Comparison of ENCODE assay signal across 19 cellular contexts in genomic region chr17:60155427-60155814, GRCh38. TPM values are rescaled to one million over a fixed set of nuclear protein-coding genes. Genes with fewer than 3 reads are reported as not detected.
DNase-seq lines count a peak whose midpoint lies in the region; ATAC-seq, FAIRE-seq and TF ChIP-seq lines count a peak whose summit lies in the region.
"Had no signal": no experiment of that assay in that cellular context is flagged by ENCODE, and none has a peak within 500 bp of the region (broad histone marks: within the 10 kb centered on the region; RNA-seq: fewer than 3 reads in every experiment).

No MANE protein-coding gene starts in this region.

- H3K9me3 ChIP-seq in K562 (replicated peaks; ENCODE audit: control insufficient read depth, insufficient read depth, low read depth, low read length) (no peaks in the 10 kb centered on the region), lower lobe of right lung (no peaks in the 10 kb centered on the region)
- H3K9me3 ChIP-seq: Caco-2, Peyer's patch had no signal

- H3K36me3 Mint-ChIP-seq in type B pancreatic cell: no peaks in the 10 kb centered on the region

- no peaks in the 10 kb centered on the region for H3K4me1 Mint-ChIP-seq in type B pancreatic cell (ENCODE audit: unreplicated experiment)

- TF ChIP-seq CTCF in K562 (IDR thresholded peaks at IDR 0.05 in 2 of 3, conservative IDR thresholded peaks at IDR 0.05 in 1 of 3; ENCODE audit: insufficient read depth in 2 of 3, low read depth in 1 of 3, low read length in 3 of 3): no peak
- no peak for TF ChIP-seq CTCF in lower lobe of right lung (IDR thresholded peaks at IDR 0.05)
- TF ChIP-seq CTCF in type B pancreatic cell (conservative IDR thresholded peaks at IDR 0.05): no peak

- H3K27me3 Mint-ChIP-seq in type B pancreatic cell: peaks cover 78% of the 10 kb centered on the region

- no peak overlapping the region for H2AFZ ChIP-seq in K562 (ENCODE audit: low read depth, low read length)

- TF ChIP-seq RAD21 in K562 (CRISPR knock-in tag; conservative IDR thresholded peaks at IDR 0.05 in 1 of 2, IDR thresholded peaks at IDR 0.05 in 1 of 2): no peak

- H3K4me2 ChIP-seq in K562 (ENCODE audit: insufficient read depth, low read length): no peak overlapping the region

- no peak overlapping the region for H3K27ac ChIP-seq in K562 (ENCODE audit: extremely low read depth, low read depth, low read length)
- no peak overlapping the region for H3K27ac ChIP-seq in lower lobe of right lung
- H3K27ac ChIP-seq: Peyer's patch had no signal

- H3K4me3 Mint-ChIP-seq in type B pancreatic cell: no peak overlapping the region
- H3K4me3 Mint-ChIP-seq: CD4-positive, CD25-positive, alpha-beta regulatory T cell had no signal

- H3K9me1 ChIP-seq in K562 (ENCODE audit: control insufficient read depth, insufficient read depth, low read length): no peaks in the 10 kb centered on the region

- no peaks in the 10 kb centered on the region; the same call in 1 of the 2 replicates for H4K20me1 ChIP-seq in K562 (replicated peaks; ENCODE audit: control insufficient read depth, insufficient read depth, low read length)

- H3K36me3 ChIP-seq in K562 (ENCODE audit: control insufficient read depth, insufficient read depth, low read length) (no peaks in the 10 kb centered on the region), lower lobe of right lung (no peaks in the 10 kb centered on the region)
- H3K36me3 ChIP-seq: Peyer's patch had no signal

- H3K4me3 ChIP-seq in K562 (no peak overlapping the region), lower lobe of right lung (no peak overlapping the region)
- H3K4me3 ChIP-seq: Peyer's patch had no signal

- BruUV-seq in K562 (replicated peaks; lab: Mats Ljungman, UMichigan): no TSS peak

- intact Hi-C loops in K562 (cut with micrococcal nuclease) (no loop called here), lower lobe of right lung (cut with DNase I) (no loop called here)

- POLR2A ChIA-PET in K562 (lab: Yijun Ruan, JAX): interaction anchor here (0.7 kb wide), 1 partner anchor 78 kb away, joined by 3 read pairs; no protein-coding TSS in a partner anchor

- 13% methylated on average over 3 of the region's 3 CpGs for WGBS in K562 (ENCODE audit: insufficient coverage, low coverage, missing lambda C conversion rate)

- TF ChIP-seq POLR2A in K562 (conservative IDR thresholded peaks at IDR 0.05): no peak

- CTCF ChIA-PET in K562 (lab: Yijun Ruan, JAX; ENCODE audit: low intra/inter-chr PET ratio): no interaction called here

- peaks cover 25 to 85% of the 10 kb centered on the region in 2 experiments; a peak in 4 of 5 replicates for H3K27me3 ChIP-seq in K562 (ENCODE audit: control insufficient read depth in 2 of 2, insufficient read depth in 2 of 2, low read length in 2 of 2)
- peaks cover 28% of the 10 kb centered on the region for H3K27me3 ChIP-seq in lower lobe of right lung (ENCODE audit: low read depth)

- peak overlapping the region; percentile 3 for H3K27ac Mint-ChIP-seq in type B pancreatic cell
- H3K27ac Mint-ChIP-seq: CD4-positive, CD25-positive, alpha-beta regulatory T cell had no signal

- no peak for TF ChIP-seq EP300 in K562 (IDR thresholded peaks at IDR 0.05; ENCODE audit: low read length)

- H3K79me2 ChIP-seq in K562 (ENCODE audit: control insufficient read depth, insufficient read depth, low read length): no peaks in the 10 kb centered on the region

- in situ Hi-C loops in K562 (cut with MboI): no loop called here

- 0 out of 4 replicates have a peak overlapping the region, but pooled peaks of 1 of the 2 experiments have one; percentile 22 for H3K9ac ChIP-seq in K562 (ENCODE audit: insufficient read depth in 1 of 2, low read depth in 2 of 2, low read length in 2 of 2)

- FAIRE-seq in HTR-8/SVneo (lab: Jason Lieb, UNC) (peak; percentile 96), K562 (lab: Jason Lieb, UNC) (no peak)

- H3K9me3 Mint-ChIP-seq in type B pancreatic cell: no peaks in the 10 kb centered on the region

- ATAC-seq in K562: no peak
- no peak for ATAC-seq in lower lobe of right lung
- no peak for ATAC-seq in HG02588 (IDR thresholded peaks at IDR 0.05; ENCODE audit: unreplicated experiment)
- ATAC-seq in HG03025 (IDR thresholded peaks at IDR 0.05; ENCODE audit: low FRiP score, unreplicated experiment): no peak
- no peak for ATAC-seq in GM19324 (IDR thresholded peaks at IDR 0.05; ENCODE audit: low FRiP score, unreplicated experiment)

- no peak for DNase-seq in HTR-8/SVneo (ENCODE audit: insufficient read length, low spot score)
- no peak for DNase-seq in K562 (ENCODE audit: extremely low read depth in 1 of 4, low spot score in 3 of 4)
- DNase-seq in lower lobe of right lung: peak; percentile 4
- DNase-seq in type B pancreatic cell (ENCODE audit: extremely low spot score, unreplicated experiment): no peak
- DNase-seq: ACHN; AML-193; CD4-positive, CD25-positive, alpha-beta regulatory T cell; DMS53; HCEC 1CT; NCI-H1048; NCI-H1436 treated with DMSO at 0.1 percent for 48 hours; NCI-H2081; NCI-H524; Peyer's patch had no signal

- H3K4me1 ChIP-seq in K562 (replicated peaks in 1 of 2; ENCODE audit: control insufficient read depth in 2 of 2, insufficient read depth in 2 of 2, low read length in 2 of 2): peaks cover 0 to 17% of the 10 kb centered on the region in 2 experiments; a peak in 2 of 5 replicates
- H3K4me1 ChIP-seq in lower lobe of right lung: peaks cover 33% of the 10 kb centered on the region

TF ChIP-seq in K562, 482 proteins besides CTCF, POLR2A, EP300 and RAD21 (continues in another document):
- TF ChIP-seq ZBTB11 (CRISPR knock-in tag; IDR thresholded peaks at IDR 0.05): peak in 1 of 3 experiments; percentile 60; a peak in 2 of 6 replicates
- peak; percentile 70; the same call in 1 of the 2 replicates for TF ChIP-seq MCM3 (IDR thresholded peaks at IDR 0.05)
- no peak for TF ChIP-seq SP2 (IDR thresholded peaks at IDR 0.05; ENCODE audit: extremely low read depth, low read depth, low read length, poor library complexity, severe bottlenecking)
- TF ChIP-seq RBM22 (IDR thresholded peaks at IDR 0.05; ENCODE audit: low read depth, low read length, poor library complexity, severe bottlenecking): no peak
- TF ChIP-seq HNRNPH1 (optimal IDR thresholded peaks at IDR 0.05; ENCODE audit: low read depth, low read length): no peak
- no peak for TF ChIP-seq ZBTB2 (IDR thresholded peaks at IDR 0.05)
- peak; percentile 49 for TF ChIP-seq EWSR1 (IDR thresholded peaks at IDR 0.05; ENCODE audit: borderline replicate concordance, low read depth, partially characterized antibody)
- TF ChIP-seq NEUROD1 (IDR thresholded peaks at IDR 0.05; ENCODE audit: borderline replicate concordance, low read depth, low read length, partially characterized antibody): no peak

RNA-seq across cellular contexts. Expression of gene CA4, which starts 5.6 kb away (rescaled TPM):
- not detected in 2 replicates for total RNA-seq in K562 (2011; cell fraction: chromatin; rRNA removed; ENCODE audit: low replicate concordance)
- total RNA-seq in K562 (2011; cell fraction: nucleolus; rRNA removed): not detected in 2 replicates
- not detected in 2 replicates for total RNA-seq in K562 (2011; cell fraction: nucleoplasm; rRNA removed)
- total RNA-seq in K562 (2014; rRNA removed) (not detected in 2 replicates), K562 (2014; rRNA removed; fragmentation: Illumina TruSeq; extraction: Trizol) (not detected in 2 replicates), K562 (2015; rRNA removed; fragmentation: Illumina TruSeq; extraction: Trizol) (not detected in 2 replicates), K562 (2021) (0.13 and 0.18 TPM in 2 replicates), lower lobe of right lung (72.8 TPM), type B pancreatic cell (ENCODE audit: low replicate concordance) (11.4 and 21.1 TPM in 2 replicates)
- polyA plus RNA-seq in K562 (2011; rRNA removed) (0.13 TPM in 1 of 2 replicates, not detected in the other), K562 (2014; fragmentation: Illumina TruSeq; extraction: Trizol) (not detected in 2 replicates), K562 (2014; fragmentation: Nextera tagmentation; extraction: Ambion mirVana) (not detected), K562 (2014; rRNA removed) (not detected in 2 replicates)
- polyA plus RNA-seq in K562 (2011; cell fraction: cytosol; rRNA removed): not detected in 2 replicates
- 0.24 TPM in 1 of 2 replicates, not detected in the other for polyA plus RNA-seq in K562 (2011; cell fraction: nucleus; rRNA removed)
- polyA plus RNA-seq in K562 (2012): not detected in 2 replicates
- polyA minus RNA-seq in K562 (2011; rRNA and poly(A)+ RNA removed): not detected in 2 replicates
- polyA minus RNA-seq in K562 (2011; cell fraction: cytosol; rRNA and poly(A)+ RNA removed): not detected in 2 replicates
- not detected in 2 replicates for polyA minus RNA-seq in K562 (2011; cell fraction: nucleus; rRNA and poly(A)+ RNA removed)
- total RNA-seq: Caco-2; CD4-positive, CD25-positive, alpha-beta regulatory T cell; MCF 10A had no signal
- polyA plus RNA-seq: CD4-positive, CD25-positive, alpha-beta regulatory T cell had no signal
